In the genomic region with DNA sequence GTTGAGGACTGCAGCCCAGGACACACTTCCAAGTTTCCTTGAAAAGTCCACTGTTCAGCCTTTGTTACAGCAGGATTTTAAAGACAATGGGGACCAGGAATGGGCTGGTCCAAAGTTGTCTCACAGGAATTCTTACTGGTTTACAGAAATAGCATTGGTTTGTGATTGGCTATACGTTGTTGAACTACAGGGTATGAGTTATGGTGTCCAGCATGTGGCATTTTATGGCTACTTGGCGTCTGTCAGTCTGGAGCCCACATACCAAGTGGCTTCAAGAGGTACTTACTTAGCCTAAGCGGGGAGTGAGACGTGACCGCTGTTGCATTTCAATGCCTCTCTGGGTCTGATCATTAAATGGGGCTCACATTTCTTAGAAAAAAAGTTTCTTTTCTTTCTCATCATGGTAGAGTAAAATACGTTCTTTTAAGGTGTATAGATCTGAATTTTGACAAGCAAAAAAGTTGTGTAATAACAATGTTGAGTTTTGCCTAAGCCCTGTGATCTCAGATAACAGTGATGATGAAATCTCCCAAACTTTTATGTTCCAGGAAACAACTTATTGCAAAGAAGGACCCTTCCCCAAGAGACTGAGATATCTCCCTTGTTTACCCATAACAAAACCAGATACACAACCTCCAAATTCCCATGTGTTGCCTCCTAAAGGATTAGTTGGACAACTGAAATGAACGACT, we compare ENCODE assay signal across 21 cellular contexts.
DNase-seq lines count a peak whose midpoint lies in the region; TF ChIP-seq lines count a peak whose summit lies in the region.
"Had no signal": no experiment of that assay in that cellular context is flagged by ENCODE, and none has a peak within 500 bp of the region (broad histone marks: within the 10 kb centered on the region; RNA-seq: fewer than 3 reads in every experiment).

No MANE protein-coding gene starts in this region.

- H3K4me1 Mint-ChIP-seq in HFFc6 (ENCODE audit: low read depth) = peaks cover 11% of the 10 kb centered on the region; the same call in 1 of the 2 replicates
- H3K4me1 Mint-ChIP-seq: brain; CD4-positive, CD25-positive, alpha-beta regulatory T cell; stimulated activated effector memory CD8-positive, alpha-beta T cell treated with anti-CD3 and anti-CD28 coated beads, Interleukin-12 subunit alpha, Interleukin-12 subunit beta, amount 100 ng/mL, for 72 hours had no signal

- TF ChIP-seq CTCF in HFFc6 (IDR thresholded peaks at IDR 0.05) = no peak
- no peak for TF ChIP-seq CTCF in WERI-Rb-1 (IDR thresholded peaks at IDR 0.05; ENCODE audit: low read depth, low read length)
- TF ChIP-seq CTCF in vagina (IDR thresholded peaks at IDR 0.05) = no peak

- TF ChIP-seq POLR2A in vagina (IDR thresholded peaks at IDR 0.05) = no peak

- intact Hi-C loops in vagina (cut with DNase I) = no loop called here

- H3K9me3 Mint-ChIP-seq in HFFc6 = peaks cover 16% of the 10 kb centered on the region; the same call in 1 of the 2 replicates
- H3K9me3 Mint-ChIP-seq: stimulated activated effector memory CD8-positive, alpha-beta T cell treated with anti-CD3 and anti-CD28 coated beads, Interleukin-12 subunit alpha, Interleukin-12 subunit beta, amount 100 ng/mL, for 72 hours had no signal

- H3K4me2 ChIP-seq in Karpas-422 (ENCODE audit: low read depth, low read length, poor library complexity, severe bottlenecking) = no peak overlapping the region

- H3K4me1 ChIP-seq in Karpas-422 (ENCODE audit: low read length) (no peaks in the 10 kb centered on the region), vagina (no peaks in the 10 kb centered on the region)
- H3K4me1 ChIP-seq: prostate gland had no signal

- no peak overlapping the region; the same call in 1 of the 2 replicates for H3K4me3 Mint-ChIP-seq in HFFc6
- H3K4me3 Mint-ChIP-seq: brain; CD4-positive, CD25-positive, alpha-beta regulatory T cell; stimulated activated effector memory CD8-positive, alpha-beta T cell treated with anti-CD3 and anti-CD28 coated beads, Interleukin-12 subunit alpha, Interleukin-12 subunit beta, amount 100 ng/mL, for 72 hours had no signal

- no peak overlapping the region; the same call in 1 of the 2 replicates for H3K27ac Mint-ChIP-seq in HFFc6
- H3K27ac Mint-ChIP-seq: brain; CD4-positive, CD25-positive, alpha-beta regulatory T cell; stimulated activated effector memory CD8-positive, alpha-beta T cell treated with anti-CD3 and anti-CD28 coated beads, Interleukin-12 subunit alpha, Interleukin-12 subunit beta, amount 100 ng/mL, for 72 hours had no signal

- H4K20me1 ChIP-seq in Karpas-422 (ENCODE audit: insufficient read depth, low read depth, low read length) = no peaks in the 10 kb centered on the region

- DNase-seq in GF-D8 (lab: John Stamatoyannopoulos, UW) (peak; percentile 3), HFFc6 (peak; percentile 4), NCI-H524 (lab: John Stamatoyannopoulos, UW) (peak; percentile 87 to 95), left kidney (ENCODE audit: low read depth, low spot score) (peak; percentile 53), WERI-Rb-1 (no peak), Karpas-422 (no peak), vagina (ENCODE audit: extremely low spot score in 2 of 2) (no peak)
- DNase-seq: activated CD4-positive, alpha-beta T cell treated with anti-CD3 and anti-CD28 coated beads, Interleukin-2, amount 50 U/mL, for 48 hours; activated gamma-delta T cell; CD4-positive, CD25-positive, alpha-beta regulatory T cell; effector CD8-positive, alpha-beta T cell; foreskin melanocyte; GDM1; hypothalamus; mammary epithelial cell; NCI-H1436; NCI-H345 had no signal

- H3K9me3 ChIP-seq in WERI-Rb-1 (ENCODE audit: severe bottlenecking) (no peaks in the 10 kb centered on the region), Karpas-422 (ENCODE audit: low read length) (no peaks in the 10 kb centered on the region), vagina (no peaks in the 10 kb centered on the region)
- H3K9me3 ChIP-seq: prostate gland had no signal

- H3K79me2 ChIP-seq in Karpas-422 (ENCODE audit: low read length) = no peaks in the 10 kb centered on the region

- H3K9ac ChIP-seq in Karpas-422 (ENCODE audit: low read length) = no peak overlapping the region

- H3K4me3 ChIP-seq in WERI-Rb-1 (ENCODE audit: low read depth, low read length) = no peak overlapping the region
- no peak overlapping the region for H3K4me3 ChIP-seq in Karpas-422 (ENCODE audit: low read length)
- no peak overlapping the region for H3K4me3 ChIP-seq in vagina
- H3K4me3 ChIP-seq: prostate gland had no signal

- H3K27ac ChIP-seq in WERI-Rb-1 (no peak overlapping the region), Karpas-422 (ENCODE audit: low read length) (no peak overlapping the region), vagina (no peak overlapping the region)
- H3K27ac ChIP-seq: prostate gland, RWPE1 had no signal

- no peak overlapping the region for H2AFZ ChIP-seq in Karpas-422 (ENCODE audit: low read length)

- H3K27me3 ChIP-seq in WERI-Rb-1 (ENCODE audit: insufficient read depth, low read depth, severe bottlenecking) (no peaks in the 10 kb centered on the region), Karpas-422 (ENCODE audit: low read length) (no peaks in the 10 kb centered on the region), vagina (no peaks in the 10 kb centered on the region)

- 0 out of 2 replicates have a peak, but pooled peaks cover 4% of the 10 kb centered on the region for H3K9me2 ChIP-seq in Karpas-422 (replicated peaks; ENCODE audit: insufficient read depth, low read length)

- H3K36me3 ChIP-seq in WERI-Rb-1 (no peaks in the 10 kb centered on the region), Karpas-422 (ENCODE audit: insufficient read depth, low read length) (no peaks in the 10 kb centered on the region), vagina (no peaks in the 10 kb centered on the region)
- H3K36me3 ChIP-seq: prostate gland had no signal

- H3K36me3 Mint-ChIP-seq in HFFc6 (ENCODE audit: low read depth) = no peaks in the 10 kb centered on the region
- H3K36me3 Mint-ChIP-seq: brain; CD4-positive, CD25-positive, alpha-beta regulatory T cell; stimulated activated effector memory CD8-positive, alpha-beta T cell treated with anti-CD3 and anti-CD28 coated beads, Interleukin-12 subunit alpha, Interleukin-12 subunit beta, amount 100 ng/mL, for 72 hours had no signal

- no peaks in the 10 kb centered on the region; the same call in 1 of the 2 replicates for H3K27me3 Mint-ChIP-seq in HFFc6 (ENCODE audit: insufficient read depth)
- H3K27me3 Mint-ChIP-seq: CD4-positive, CD25-positive, alpha-beta regulatory T cell had no signal

Comparison
In these comparisons a context has a peak if more than half of its experiments do, and no peak if none do; other contexts are left out.
1. DNase-seq: peak in GF-D8 (single experiment), HFFc6 (single experiment), NCI-H524 (2 of 2) and left kidney (single experiment); none in WERI-Rb-1 (single experiment), Karpas-422 (single experiment) and vagina (0 of 2).